In genomic region chr9:125435776-125436612, GRCh38 we compare ENCODE assay signal across 1 cellular context.
TF ChIP-seq lines count a peak whose summit lies in the region.

No MANE protein-coding gene starts in this region.

TF ChIP-seq in HepG2, 621 proteins besides CTCF, POLR2A, EP300 and RAD21 (continued from another document):
- no peak for TF ChIP-seq ZNF749 (CRISPR knock-in tag; IDR thresholded peaks at IDR 0.05; ENCODE audit: borderline replicate concordance)
- TF ChIP-seq CSRNP1 (CRISPR knock-in tag; IDR thresholded peaks at IDR 0.05) = no peak
- no peak for TF ChIP-seq DNMT3B (CRISPR knock-in tag; conservative IDR thresholded peaks at IDR 0.05)
- TF ChIP-seq ZNF326 (CRISPR knock-in tag; IDR thresholded peaks at IDR 0.05; ENCODE audit: borderline replicate concordance) = no peak
